18 cellular contexts compared by ENCODE assay signal in the genomic region with DNA sequence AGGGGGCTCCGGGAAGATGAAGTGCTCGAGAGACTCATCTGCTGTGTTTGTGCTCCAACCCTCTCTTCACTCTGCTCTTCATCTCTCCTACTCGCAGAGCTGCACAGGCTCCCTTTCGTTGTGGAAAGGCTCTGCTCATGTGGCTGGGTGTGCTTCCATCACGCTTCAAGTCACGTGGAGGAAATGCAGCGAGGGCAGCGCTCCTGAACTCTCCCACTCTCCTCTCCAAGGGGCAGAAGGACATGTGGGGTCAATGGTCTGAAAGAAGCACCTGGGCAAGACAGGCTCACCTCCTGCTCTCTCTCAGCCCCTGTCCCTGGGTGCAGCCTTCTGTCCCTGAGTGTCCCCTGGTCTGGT.
DNase-seq lines count a peak whose midpoint lies in the region; ATAC-seq, FAIRE-seq and TF ChIP-seq lines count a peak whose summit lies in the region.
"Had no signal": no experiment of that assay in that cellular context is flagged by ENCODE, and none has a peak within 500 bp of the region (broad histone marks: within the 10 kb centered on the region; RNA-seq: fewer than 3 reads in every experiment).

No MANE protein-coding gene starts in this region.

- H3K9ac ChIP-seq in H1 (replicated peaks in 1 of 4; ENCODE audit: extremely low read depth in 1 of 4, low read depth in 3 of 4, low read length in 3 of 4) = no peak overlapping the region
- no peak overlapping the region for H3K9ac ChIP-seq in smooth muscle cell (ENCODE audit: low read depth)

- H3K4me3 ChIP-seq in H1 (ENCODE audit: extremely low read depth in 1 of 4, insufficient read depth in 2 of 4, low read depth in 3 of 4, low read length in 4 of 4) (no peak overlapping the region), smooth muscle cell (no peak overlapping the region)
- H3K4me3 ChIP-seq: A549, esophagus squamous epithelium, psoas muscle, spleen had no signal

- H2BK120ac ChIP-seq in H1 (replicated peaks; ENCODE audit: low read depth, low read length) = no peak overlapping the region

- no peak overlapping the region for H4K8ac ChIP-seq in H1 (ENCODE audit: extremely low read depth, insufficient read depth, low read length)

- no peak for ATAC-seq in activated CD4-positive, alpha-beta T cell treated with anti-CD3 and anti-CD28 coated beads for 36 hours
- no peak for ATAC-seq in activated T-helper 17 cell treated with anti-CD3 and anti-CD28 coated beads, Interleukin-2, amount 50 U/mL, for 72 hours (replicated peaks)
- ATAC-seq: psoas muscle had no signal

- H2BK20ac ChIP-seq in H1 (ENCODE audit: low read length) = no peak overlapping the region

- intact Hi-C loops in activated CD4-positive, alpha-beta T cell treated with anti-CD3 and anti-CD28 coated beads for 36 hours (cut with DNase I, micrococcal nuclease) = loop anchor here in 1 of 2 experiments (5.0 kb wide), 1 partner anchor 73 kb away; a partner anchor contains a TSS

- no peak overlapping the region for H2AFZ ChIP-seq in H1 (ENCODE audit: low read length)
- no peak overlapping the region for H2AFZ ChIP-seq in smooth muscle cell (ENCODE audit: low read depth)

- TF ChIP-seq POLR2A in H1 (IDR thresholded peaks at IDR 0.05; ENCODE audit: control extremely low read depth in 1 of 2, low read depth in 2 of 2, low read length in 2 of 2) (no peak), GM12891 (IDR thresholded peaks at IDR 0.05; ENCODE audit: low read depth, low read length) (no peak)

- no peak overlapping the region for H3K4ac ChIP-seq in H1 (replicated peaks; ENCODE audit: insufficient read length, low read depth, low read length)

- POLR2A ChIA-PET in activated CD4-positive, alpha-beta T cell treated with anti-CD3 and anti-CD28 coated beads for 36 hours (lab: Charles Lee) = interaction anchor here (0.7 kb wide), 1 partner anchor 135 kb away, joined by 3 read pairs; no protein-coding TSS in a partner anchor
- POLR2A ChIA-PET in H1 (lab: Charles Lee; ENCODE audit: partially characterized antibody) = no interaction called here

- no peaks in the 10 kb centered on the region for H3K9me3 Mint-ChIP-seq in activated CD4-positive, alpha-beta T cell treated with anti-CD3 and anti-CD28 coated beads for 36 hours (ENCODE audit: low read depth)
- H3K9me3 Mint-ChIP-seq in activated T-helper 17 cell treated with anti-CD3 and anti-CD28 coated beads, Interleukin-2, amount 50 U/mL, for 72 hours = no peaks in the 10 kb centered on the region
- H3K9me3 Mint-ChIP-seq: activated T-cell treated with anti-CD3 and anti-CD28 coated beads, Interleukin-2, amount 50 U/mL, for 72 hours; nephron; stimulated activated effector memory CD8-positive, alpha-beta T cell treated with anti-CD3 and anti-CD28 coated beads, Interleukin-12 subunit alpha, Interleukin-12 subunit beta, amount 100 ng/mL, for 72 hours had no signal

- H3K27me3 ChIP-seq in H1 (replicated peaks in 1 of 4; ENCODE audit: control insufficient read depth in 3 of 4, extremely low read depth in 1 of 4, insufficient read depth in 3 of 4, low read length in 3 of 4) (no peaks in the 10 kb centered on the region), smooth muscle cell (ENCODE audit: low read depth) (no peaks in the 10 kb centered on the region)
- H3K27me3 ChIP-seq: esophagus squamous epithelium, spleen had no signal

- no peak for TF ChIP-seq EP300 in H1 (IDR thresholded peaks at IDR 0.05; ENCODE audit: borderline replicate concordance in 1 of 2, low read depth in 2 of 2, low read length in 2 of 2)

- no peaks in the 10 kb centered on the region for H3K36me3 Mint-ChIP-seq in activated CD4-positive, alpha-beta T cell treated with anti-CD3 and anti-CD28 coated beads for 36 hours (ENCODE audit: low read depth)
- no peaks in the 10 kb centered on the region for H3K36me3 Mint-ChIP-seq in activated T-helper 17 cell treated with anti-CD3 and anti-CD28 coated beads, Interleukin-2, amount 50 U/mL, for 72 hours (ENCODE audit: low read depth)
- H3K36me3 Mint-ChIP-seq: stimulated activated effector memory CD8-positive, alpha-beta T cell treated with anti-CD3 and anti-CD28 coated beads, Interleukin-12 subunit alpha, Interleukin-12 subunit beta, amount 100 ng/mL, for 72 hours had no signal

- peaks cover 5% of the 10 kb centered on the region for H3K27me3 Mint-ChIP-seq in activated CD4-positive, alpha-beta T cell treated with anti-CD3 and anti-CD28 coated beads for 36 hours
- H3K27me3 Mint-ChIP-seq in activated T-helper 17 cell treated with anti-CD3 and anti-CD28 coated beads, Interleukin-2, amount 50 U/mL, for 72 hours = peaks cover 5% of the 10 kb centered on the region

- CTCF ChIA-PET in activated CD4-positive, alpha-beta T cell treated with anti-CD3 and anti-CD28 coated beads for 36 hours (lab: Charles Lee) = interaction anchor here (1.0 to 1.5 kb wide), 2 partner anchors 13 to 15 kb away, joined by 3 to 5 read pairs; no protein-coding TSS in a partner anchor
- CTCF ChIA-PET in H1 (lab: Charles Lee; ENCODE audit: partially characterized antibody) = interaction anchor here (1.0 kb wide), 1 partner anchor 219 kb away, joined by 3 read pairs; no protein-coding TSS in a partner anchor

- H4K20me1 ChIP-seq in H1 (replicated peaks in 1 of 2; ENCODE audit: control insufficient read depth in 1 of 2, insufficient read depth in 2 of 2, low read length in 2 of 2) = peaks cover 3 to 16% of the 10 kb centered on the region in 2 experiments
- peaks cover 49% of the 10 kb centered on the region for H4K20me1 ChIP-seq in smooth muscle cell (ENCODE audit: low read depth)

- no peak for DNase-seq in activated CD4-positive, alpha-beta T cell treated with anti-CD3 and anti-CD28 coated beads for 36 hours
- DNase-seq in activated CD4-positive, alpha-beta T cell treated with anti-CD3 and anti-CD28 coated beads for 48 hours = no peak
- DNase-seq in NCI-H510A (lab: John Stamatoyannopoulos, UW) = peak; percentile 6
- no peak for DNase-seq in H1 (ENCODE audit: low read depth in 1 of 2, low spot score in 2 of 2)
- no peak for DNase-seq in smooth muscle cell (lab: John Stamatoyannopoulos, UW; ENCODE audit: unreplicated experiment)
- DNase-seq in GM12891 (ENCODE audit: insufficient read length, low spot score) = no peak
- no peak for DNase-seq in NCI-H2107 treated with DMSO at 0.1 percent for 48 hours (lab: John Stamatoyannopoulos, UW; ENCODE audit: unreplicated experiment)
- DNase-seq: activated T-cell treated with anti-CD3 and anti-CD28 coated beads, Interleukin-2, amount 50 U/mL, for 72 hours; esophagus squamous epithelium; NCI-H1092 treated with DMSO at 0.1 percent for 48 hours; NK-92 treated with Interleukin-12 subunit alpha and Interleukin-12 subunit beta, amount 100 ng/mL, for 24 hours; psoas muscle; spleen; T-helper 2 cell had no signal

- peak overlapping the region; percentile 26 for H3K27ac Mint-ChIP-seq in activated CD4-positive, alpha-beta T cell treated with anti-CD3 and anti-CD28 coated beads for 36 hours
- no peak overlapping the region for H3K27ac Mint-ChIP-seq in activated T-helper 17 cell treated with anti-CD3 and anti-CD28 coated beads, Interleukin-2, amount 50 U/mL, for 72 hours
- H3K27ac Mint-ChIP-seq: activated T-cell treated with anti-CD3 and anti-CD28 coated beads, Interleukin-2, amount 50 U/mL, for 72 hours; nephron; stimulated activated effector memory CD8-positive, alpha-beta T cell treated with anti-CD3 and anti-CD28 coated beads, Interleukin-12 subunit alpha, Interleukin-12 subunit beta, amount 100 ng/mL, for 72 hours had no signal

- H3K18ac ChIP-seq in H1 (ENCODE audit: extremely low read depth, low read length) = 0 out of 2 replicates have a peak overlapping the region, but pooled peaks have one; percentile 4

- no peak overlapping the region for H4K5ac ChIP-seq in H1 (ENCODE audit: insufficient read length, low read depth, low read length)

- H3K79me1 ChIP-seq in H1 (ENCODE audit: low read depth, low read length) = peaks cover 6% of the 10 kb centered on the region; the same call in 1 of the 2 replicates

- no peaks in the 10 kb centered on the region for H3F3A ChIP-seq in smooth muscle cell (ENCODE audit: low read depth)

- H3K4me3 Mint-ChIP-seq in activated CD4-positive, alpha-beta T cell treated with anti-CD3 and anti-CD28 coated beads for 36 hours = no peak overlapping the region
- H3K4me3 Mint-ChIP-seq in activated T-helper 17 cell treated with anti-CD3 and anti-CD28 coated beads, Interleukin-2, amount 50 U/mL, for 72 hours = no peak overlapping the region
- H3K4me3 Mint-ChIP-seq: activated T-cell treated with anti-CD3 and anti-CD28 coated beads, Interleukin-2, amount 50 U/mL, for 72 hours; nephron; stimulated activated effector memory CD8-positive, alpha-beta T cell treated with anti-CD3 and anti-CD28 coated beads, Interleukin-12 subunit alpha, Interleukin-12 subunit beta, amount 100 ng/mL, for 72 hours had no signal

- H3K4me1 Mint-ChIP-seq in activated CD4-positive, alpha-beta T cell treated with anti-CD3 and anti-CD28 coated beads for 36 hours = peaks cover 19% of the 10 kb centered on the region
- H3K4me1 Mint-ChIP-seq in activated T-helper 17 cell treated with anti-CD3 and anti-CD28 coated beads, Interleukin-2, amount 50 U/mL, for 72 hours = peaks cover 4% of the 10 kb centered on the region

- H2AK5ac ChIP-seq in H1 (ENCODE audit: low read depth, low read length) = no peak overlapping the region

- H2BK15ac ChIP-seq in H1 (ENCODE audit: low read length) = no peak overlapping the region

- H3K79me2 ChIP-seq in H1 (ENCODE audit: control insufficient read depth in 1 of 2, insufficient read depth in 2 of 2, low read length in 2 of 2) (peaks cover 0 to 92% of the 10 kb centered on the region in 2 experiments; a peak in 2 of 4 replicates), smooth muscle cell (ENCODE audit: low read depth) (peaks cover 77% of the 10 kb centered on the region)

- no peaks in the 10 kb centered on the region for H3K36me3 ChIP-seq in H1 (ENCODE audit: control insufficient read depth in 2 of 4, insufficient read depth in 4 of 4, low read length in 3 of 4)
- H3K36me3 ChIP-seq in smooth muscle cell (ENCODE audit: low read depth) = no peaks in the 10 kb centered on the region
- H3K36me3 ChIP-seq: esophagus squamous epithelium, spleen had no signal

- no peak overlapping the region for H3K27ac ChIP-seq in H1 (ENCODE audit: low read depth, low read length)
- peak overlapping the region; percentile 64 for H3K27ac ChIP-seq in smooth muscle cell (ENCODE audit: low read depth)
- H3K27ac ChIP-seq: psoas muscle had no signal

- H3K56ac ChIP-seq in H1 (replicated peaks; ENCODE audit: insufficient read length, low read depth, low read length) = no peak overlapping the region

- no peaks in the 10 kb centered on the region for H3K23me2 ChIP-seq in H1 (ENCODE audit: low read depth, low read length)

- H3K23ac ChIP-seq in H1 (ENCODE audit: insufficient read length) = no peak overlapping the region

- H4K91ac ChIP-seq in H1 (replicated peaks; ENCODE audit: insufficient read length, low read length) = no peak overlapping the region

- 0 out of 2 replicates have a peak overlapping the region, but pooled peaks have one; percentile 20 for H2BK5ac ChIP-seq in H1 (ENCODE audit: low read depth, low read length)

- no peak overlapping the region for H2BK12ac ChIP-seq in H1 (ENCODE audit: low read depth, low read length)

- H3K4me2 ChIP-seq in H1 (ENCODE audit: insufficient read depth in 1 of 2, low read depth in 2 of 2, low read length in 2 of 2) (no peak overlapping the region), smooth muscle cell (no peak overlapping the region)

- FAIRE-seq in H1 (lab: Jason Lieb, UNC) (no peak), GM12891 (lab: Jason Lieb, UNC) (no peak)
- FAIRE-seq: A549 had no signal

- peaks cover 3 to 9% (median 6%) of the 10 kb centered on the region in 4 experiments; a peak in 5 of 7 replicates for H3K4me1 ChIP-seq in H1 (replicated peaks in 1 of 4; ENCODE audit: control insufficient read depth in 3 of 4, insufficient read depth in 4 of 4, low read length in 3 of 4)
- peaks cover 6% of the 10 kb centered on the region for H3K4me1 ChIP-seq in smooth muscle cell (ENCODE audit: low read depth)
- H3K4me1 ChIP-seq: psoas muscle had no signal

- no peak for TF ChIP-seq CTCF in H1 (IDR thresholded peaks at IDR 0.05; ENCODE audit: control extremely low read depth in 1 of 3, insufficient read depth in 1 of 3, low read depth in 1 of 3, low read length in 3 of 3)
- no peak for TF ChIP-seq CTCF in smooth muscle cell (IDR thresholded peaks at IDR 0.05; ENCODE audit: borderline replicate concordance, insufficient read depth, poor library complexity, severe bottlenecking)

- H3K9me3 ChIP-seq in H1 (ENCODE audit: insufficient read depth in 2 of 2, low read depth in 1 of 2, low read length in 1 of 2) (no peaks in the 10 kb centered on the region), smooth muscle cell (replicated peaks; ENCODE audit: low read depth) (no peaks in the 10 kb centered on the region)
- H3K9me3 ChIP-seq: A549, esophagus squamous epithelium, psoas muscle, spleen had no signal

- 90% methylated on average over 8 of the region's 8 CpGs; no CpG with 5 or more reads in 1 of the 2 experiments for WGBS in H1 (ENCODE audit: extremely low coverage in 1 of 2, insufficient coverage in 1 of 2, insufficient read length in 1 of 2, insufficient replicate concordance in 2 of 2, low coverage in 1 of 2, low lambda C conversion rate in 2 of 2, missing lambda C conversion rate in 1 of 2), 2 experiments
- WGBS in smooth muscle cell (ENCODE audit: low lambda C conversion rate) = 86% methylated on average over 8 of the region's 8 CpGs

- TF ChIP-seq RAD21 in H1 (IDR thresholded peaks at IDR 0.05 in 1 of 2, conservative IDR thresholded peaks at IDR 0.05 in 1 of 2; ENCODE audit: low read depth in 2 of 2, low read length in 2 of 2) = no peak

- H3K14ac ChIP-seq in H1 (ENCODE audit: insufficient read length) = no peak overlapping the region
